In genomic region chr1:228830954-228831481, GRCh38 we compare ENCODE assay signal across 9 cellular contexts.
A peak's percentile ranks its signal among the peaks of the same experiment; 100 is the strongest.
DNase-seq lines count a peak whose midpoint lies in the region; ATAC-seq and TF ChIP-seq lines count a peak whose summit lies in the region.
"Had no signal": no experiment of that assay in that cellular context is flagged by ENCODE, and none has a peak within 500 bp of the region (broad histone marks: within the 10 kb centered on the region; RNA-seq: fewer than 3 reads in every experiment).

No MANE protein-coding gene starts in this region.

- H3K9me3 ChIP-seq in MG63, result no peaks in the 10 kb centered on the region
- no peaks in the 10 kb centered on the region for H3K9me3 ChIP-seq in tibial nerve
- H3K9me3 ChIP-seq: psoas muscle had no signal

- H3K27me3 ChIP-seq in MG63, result peaks cover 4% of the 10 kb centered on the region
- no peaks in the 10 kb centered on the region for H3K27me3 ChIP-seq in tibial nerve

- no peak for TF ChIP-seq CTCF in cardiac fibroblast (IDR thresholded peaks at IDR 0.05; ENCODE audit: low read depth, low read length)
- no peak for TF ChIP-seq CTCF in tibial nerve (IDR thresholded peaks at IDR 0.05)

- peak; percentile 92 for ATAC-seq in GM19351 (IDR thresholded peaks at IDR 0.05; ENCODE audit: unreplicated experiment)
- ATAC-seq in HG03196 (IDR thresholded peaks at IDR 0.05; ENCODE audit: unreplicated experiment), result peak; percentile 75

- DNase-seq in AG08396 (ENCODE audit: low spot score) (peak; percentile 42), cardiac fibroblast (ENCODE audit: low read depth in 2 of 2) (peak; percentile 44 to 51), MG63 (no peak), NCI-H2081 treated with DMSO at 0.1 percent for 48 hours (lab: John Stamatoyannopoulos, UW) (no peak), tibial nerve (ENCODE audit: low spot score in 2 of 2) (no peak)
- no peak for DNase-seq in central memory CD4-positive, alpha-beta T cell
- DNase-seq: psoas muscle had no signal

- H3K36me3 ChIP-seq in MG63 (no peaks in the 10 kb centered on the region), tibial nerve (no peaks in the 10 kb centered on the region)

- H3K4me3 ChIP-seq in cardiac fibroblast (replicated peaks in 1 of 2; ENCODE audit: low read depth in 2 of 2, low read length in 2 of 2) (no peak overlapping the region), MG63 (no peak overlapping the region), tibial nerve (no peak overlapping the region)
- H3K4me3 ChIP-seq: psoas muscle had no signal

- 75% methylated on average over 7 of the region's 7 CpGs for WGBS in tibial nerve, 2 donors

- TF ChIP-seq EP300 in tibial nerve (IDR thresholded peaks at IDR 0.05), result no peak

- peaks cover 0 to 5% (median 0%) of the 10 kb centered on the region in 4 donors for H3K4me1 ChIP-seq in tibial nerve

- no peak for TF ChIP-seq POLR2A in tibial nerve (IDR thresholded peaks at IDR 0.05)

- H3K27ac ChIP-seq in tibial nerve, result no peak overlapping the region
- H3K27ac ChIP-seq: psoas muscle had no signal

Comparison
In these comparisons a context has a peak if more than half of its experiments do, and no peak if none do; other contexts are left out.
1. DNase-seq: peak in AG08396 (single experiment) and cardiac fibroblast (2 of 2); none in central memory CD4-positive, alpha-beta T cell (single experiment), MG63 (single experiment), NCI-H2081 treated with DMSO at 0.1 percent for 48 hours (single experiment) and tibial nerve (0 of 2).